ENCODE assay signal across 19 cellular contexts in genomic region chr5:57408714-57409113, GRCh38.
DNase-seq lines count a peak whose midpoint lies in the region; ATAC-seq and TF ChIP-seq lines count a peak whose summit lies in the region.
"Had no signal": no experiment of that assay in that cellular context is flagged by ENCODE, and none has a peak within 500 bp of the region (broad histone marks: within the 10 kb centered on the region; RNA-seq: fewer than 3 reads in every experiment).

No MANE protein-coding gene starts in this region.

- peak; percentile 43 for ATAC-seq in lung (ENCODE audit: insufficient read depth, low FRiP score)
- ATAC-seq: foreskin keratinocyte, HCT116 had no signal

- H3K4me1 Mint-ChIP-seq in MCF 10A (ENCODE audit: insufficient read depth, unreplicated experiment) (no peaks in the 10 kb centered on the region), neural progenitor cell (no peaks in the 10 kb centered on the region), osteocyte (ENCODE audit: unreplicated experiment) (peaks cover 8% of the 10 kb centered on the region)
- H3K4me1 Mint-ChIP-seq: immature natural killer cell had no signal

- no peak for TF ChIP-seq CTCF in breast epithelium (IDR thresholded peaks at IDR 0.05)
- no peak for TF ChIP-seq CTCF in MCF 10A (IDR thresholded peaks at IDR 0.05; ENCODE audit: unreplicated experiment)
- no peak for TF ChIP-seq CTCF in fibroblast of pulmonary artery (IDR thresholded peaks at IDR 0.05; ENCODE audit: low read length, missing control alignments)
- no peak for TF ChIP-seq CTCF in lung (IDR thresholded peaks at IDR 0.05; ENCODE audit: control extremely low read depth, extremely low read depth)
- TF ChIP-seq CTCF in neural progenitor cell (IDR thresholded peaks at IDR 0.05) = no peak
- TF ChIP-seq CTCF in osteocyte (IDR thresholded peaks at IDR 0.05) = no peak

- H3F3A ChIP-seq in neural progenitor cell (ENCODE audit: low read depth) = no peaks in the 10 kb centered on the region

- no peak overlapping the region for H2AFZ ChIP-seq in neural progenitor cell (replicated peaks)

- no peaks in the 10 kb centered on the region for H3K9me3 ChIP-seq in breast epithelium
- no peaks in the 10 kb centered on the region for H3K9me3 ChIP-seq in lung (ENCODE audit: control insufficient read depth in 2 of 2, insufficient read depth in 1 of 2, low read length in 1 of 2)
- no peaks in the 10 kb centered on the region for H3K9me3 ChIP-seq in neural progenitor cell (ENCODE audit: low read depth)
- H3K9me3 ChIP-seq: Peyer's patch had no signal

- POLR2A ChIA-PET in MCF 10A (lab: Yijun Ruan, JAX) = interaction anchor here (0.9 kb wide), 1 partner anchor 10 kb away, joined by 4 read pairs; no protein-coding TSS in a partner anchor

- no peaks in the 10 kb centered on the region for H3K79me2 ChIP-seq in neural progenitor cell (ENCODE audit: low read depth)

- intact Hi-C loops in breast epithelium (cut with DNase I; ENCODE audit: low total_unique reads) (no loop called here), MCF 10A (cut with micrococcal nuclease) (no loop called here)

- no peaks in the 10 kb centered on the region for H4K20me1 ChIP-seq in neural progenitor cell (ENCODE audit: low read depth)

- H3K27ac Mint-ChIP-seq in MCF 10A (ENCODE audit: low read depth, unreplicated experiment) (no peak overlapping the region), neural progenitor cell (no peak overlapping the region), osteocyte (ENCODE audit: unreplicated experiment) (no peak overlapping the region)
- H3K27ac Mint-ChIP-seq: immature natural killer cell; progenitor cell of endocrine pancreas; T-helper 1 cell treated with Interleukin-12 subunit alpha and Interleukin-12 subunit beta and Interleukin-4 antibody, amounts not matched to agents 30 μg/mL and 1 μg/mL, for 36 hours had no signal

- DNase-seq in breast epithelium (ENCODE audit: low spot score in 2 of 2) (no peak), MCF 10A (ENCODE audit: unreplicated experiment) (no peak), fibroblast of pulmonary artery (ENCODE audit: low read depth) (peak; percentile 81), lung (ENCODE audit: low spot score) (no peak), NCI-H526 (lab: John Stamatoyannopoulos, UW) (no peak), neural progenitor cell (ENCODE audit: low spot score) (no peak), osteocyte (ENCODE audit: extremely low spot score, unreplicated experiment) (no peak), DMS53 (lab: John Stamatoyannopoulos, UW) (no peak)
- DNase-seq: activated CD4-positive, alpha-beta T cell treated with anti-CD3 and anti-CD28 coated beads for 1 hour; foreskin keratinocyte; immature natural killer cell; NCI-H1694 treated with DMSO at 0.1 percent for 48 hours; NCI-H524; Peyer's patch; stimulated activated CD4-positive, alpha-beta T cell treated with anti-CD3 and anti-CD28 coated beads, Interleukin-2, amount 100 ng/mL, for 24 hours had no signal

- H3K9ac ChIP-seq in neural progenitor cell = no peak overlapping the region

- H3K4me2 ChIP-seq in neural progenitor cell = no peak overlapping the region

- 27 to 38% methylated on average over 1 of the region's 1 CpG for WGBS in lung, 2 donors

- H3K4me1 ChIP-seq in breast epithelium = peaks cover 0 to 11% of the 10 kb centered on the region in 2 donors
- peaks cover 0 to 26% of the 10 kb centered on the region in 2 donors for H3K4me1 ChIP-seq in lung (ENCODE audit: control insufficient read depth in 2 of 2, insufficient read depth in 2 of 2, low read length in 2 of 2)
- no peaks in the 10 kb centered on the region for H3K4me1 ChIP-seq in neural progenitor cell
- H3K4me1 ChIP-seq: foreskin keratinocyte, Peyer's patch had no signal

- no TSS peak for BruUV-seq in MCF 10A (replicated peaks; lab: Mats Ljungman, UMichigan)

- H3K4me3 Mint-ChIP-seq in MCF 10A (ENCODE audit: unreplicated experiment) = no peak overlapping the region
- no peak overlapping the region for H3K4me3 Mint-ChIP-seq in neural progenitor cell
- H3K4me3 Mint-ChIP-seq in osteocyte (ENCODE audit: unreplicated experiment) = no peak overlapping the region
- H3K4me3 Mint-ChIP-seq: immature natural killer cell; T-helper 1 cell treated with Interleukin-12 subunit alpha and Interleukin-12 subunit beta and Interleukin-4 antibody, amounts not matched to agents 30 μg/mL and 1 μg/mL, for 36 hours had no signal

- H3K9me3 Mint-ChIP-seq in MCF 10A (ENCODE audit: unreplicated experiment) (no peaks in the 10 kb centered on the region), neural progenitor cell (no peaks in the 10 kb centered on the region), osteocyte (ENCODE audit: unreplicated experiment) (no peaks in the 10 kb centered on the region)
- H3K9me3 Mint-ChIP-seq: T-helper 1 cell treated with Interleukin-12 subunit alpha and Interleukin-12 subunit beta and Interleukin-4 antibody, amounts not matched to agents 30 μg/mL and 1 μg/mL, for 36 hours had no signal

- H3K36me3 ChIP-seq in breast epithelium (no peaks in the 10 kb centered on the region), lung (ENCODE audit: control insufficient read depth in 2 of 2, insufficient read depth in 2 of 2, low read length in 2 of 2) (no peaks in the 10 kb centered on the region), neural progenitor cell (no peaks in the 10 kb centered on the region)
- H3K36me3 ChIP-seq: Peyer's patch had no signal

- H3K27me3 Mint-ChIP-seq in MCF 10A (ENCODE audit: insufficient read depth, unreplicated experiment) (no peaks in the 10 kb centered on the region), neural progenitor cell (ENCODE audit: insufficient read depth, low read depth) (no peaks in the 10 kb centered on the region), osteocyte (ENCODE audit: unreplicated experiment) (peaks cover 2% of the 10 kb centered on the region)
- H3K27me3 Mint-ChIP-seq: progenitor cell of endocrine pancreas had no signal

- H3K36me3 Mint-ChIP-seq in MCF 10A (ENCODE audit: insufficient read depth, unreplicated experiment) (no peaks in the 10 kb centered on the region), neural progenitor cell (no peaks in the 10 kb centered on the region), osteocyte (ENCODE audit: unreplicated experiment) (no peaks in the 10 kb centered on the region)
- H3K36me3 Mint-ChIP-seq: immature natural killer cell had no signal

- no peak for TF ChIP-seq POLR2A in breast epithelium (IDR thresholded peaks at IDR 0.05)

- H3K27ac ChIP-seq in breast epithelium (peak overlapping the region; percentile 81 to 83), lung (ENCODE audit: low read depth in 1 of 2, low read length in 1 of 2) (no peak overlapping the region), neural progenitor cell (no peak overlapping the region)
- H3K27ac ChIP-seq: 22Rv1, foreskin keratinocyte had no signal

- H3K27me3 ChIP-seq in breast epithelium (no peaks in the 10 kb centered on the region), lung (ENCODE audit: control insufficient read depth, insufficient read depth) (no peaks in the 10 kb centered on the region), neural progenitor cell (no peaks in the 10 kb centered on the region)
- H3K27me3 ChIP-seq: foreskin keratinocyte, Peyer's patch had no signal

- CTCF ChIA-PET in MCF 10A (lab: Yijun Ruan, JAX) = interaction anchor here (0.7 kb wide), 1 partner anchor 110 kb away, joined by 3 read pairs; no protein-coding TSS in a partner anchor

- H3K4me3 ChIP-seq in breast epithelium (no peak overlapping the region), fibroblast of pulmonary artery (replicated peaks; ENCODE audit: low read depth, low read length) (no peak overlapping the region), lung (no peak overlapping the region), neural progenitor cell (no peak overlapping the region)
- H3K4me3 ChIP-seq: Peyer's patch had no signal

Comparison
In these comparisons a context has a peak if more than half of its experiments do, and no peak if none do; other contexts are left out.
1. H3K27ac ChIP-seq: peak in breast epithelium (2 of 2); none in lung (0 of 2) and neural progenitor cell (single experiment).